Comparison of ENCODE assay signal across 3 cellular contexts in the genomic region with DNA sequence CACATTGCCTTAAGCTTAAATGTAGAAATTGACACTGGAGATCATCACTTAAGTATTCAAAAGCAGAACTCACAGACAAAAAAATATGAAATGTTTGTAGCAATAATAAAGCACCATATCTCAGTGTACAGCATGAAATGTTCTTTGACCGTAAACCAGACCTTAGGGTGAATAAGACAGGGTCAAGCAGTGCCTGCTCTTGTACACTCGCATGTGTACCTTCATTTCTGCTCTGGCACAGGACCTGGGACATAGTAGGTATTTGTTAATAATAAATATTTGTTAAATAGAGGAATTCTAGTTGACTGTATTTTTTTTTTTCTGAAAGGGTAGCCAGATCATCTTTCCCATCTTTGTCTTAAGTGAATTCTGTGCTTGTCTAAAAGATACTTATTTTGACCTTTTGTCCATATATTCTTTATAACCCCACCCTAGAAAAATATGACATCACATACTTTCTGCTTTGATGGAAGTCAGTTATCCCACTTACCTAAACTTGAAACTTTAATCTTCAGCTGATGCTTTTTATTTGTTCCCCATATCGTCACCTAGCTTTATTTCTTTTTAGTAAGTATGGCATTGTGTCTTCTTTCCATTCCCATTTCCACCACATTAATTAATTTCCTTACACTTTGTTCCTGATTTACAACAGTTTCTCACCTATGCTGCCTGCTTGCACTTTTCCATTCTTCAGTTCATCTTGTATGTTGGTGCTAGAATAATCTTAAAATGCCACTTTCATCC.
TF ChIP-seq lines count a peak whose summit lies in the region.

No MANE protein-coding gene starts in this region.

TF ChIP-seq in SK-N-SH, 30 proteins besides CTCF, POLR2A, EP300 and RAD21:
- no peak for TF ChIP-seq FOXJ3 (CRISPR knock-in tag; IDR thresholded peaks at IDR 0.05)
- no peak for TF ChIP-seq POLR2AphosphoS5 (IDR thresholded peaks at IDR 0.05; ENCODE audit: low read depth, low read length)
- TF ChIP-seq GATA2 (CRISPR knock-in tag; IDR thresholded peaks at IDR 0.05): 0 out of 2 replicates have a peak, but pooled peaks have one; percentile 26
- TF ChIP-seq ELF1 (IDR thresholded peaks at IDR 0.05): no peak
- no peak for TF ChIP-seq RXRA (IDR thresholded peaks at IDR 0.05; ENCODE audit: borderline replicate concordance, low read depth)
- TF ChIP-seq, protein P1, sequence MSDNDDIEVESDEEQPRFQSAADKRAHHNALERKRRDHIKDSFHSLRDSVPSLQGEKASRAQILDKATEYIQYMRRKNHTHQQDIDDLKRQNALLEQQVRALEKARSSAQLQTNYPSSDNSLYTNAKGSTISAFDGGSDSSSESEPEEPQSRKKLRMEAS (IDR thresholded peaks at IDR 0.05; ENCODE audit: low read depth): no peak
- TF ChIP-seq TAF1 (IDR thresholded peaks at IDR 0.05; ENCODE audit: borderline replicate concordance, low read depth, low read length): no peak
- TF ChIP-seq, protein P2, sequence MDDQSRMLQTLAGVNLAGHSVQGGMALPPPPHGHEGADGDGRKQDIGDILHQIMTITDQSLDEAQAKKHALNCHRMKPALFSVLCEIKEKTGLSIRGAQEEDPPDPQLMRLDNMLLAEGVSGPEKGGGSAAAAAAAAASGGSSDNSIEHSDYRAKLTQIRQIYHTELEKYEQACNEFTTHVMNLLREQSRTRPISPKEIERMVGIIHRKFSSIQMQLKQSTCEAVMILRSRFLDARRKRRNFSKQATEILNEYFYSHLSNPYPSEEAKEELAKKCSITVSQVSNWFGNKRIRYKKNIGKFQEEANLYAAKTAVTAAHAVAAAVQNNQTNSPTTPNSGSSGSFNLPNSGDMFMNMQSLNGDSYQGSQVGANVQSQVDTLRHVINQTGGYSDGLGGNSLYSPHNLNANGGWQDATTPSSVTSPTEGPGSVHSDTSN (IDR thresholded peaks at IDR 0.05): no peak
- TF ChIP-seq SMC3 (IDR thresholded peaks at IDR 0.05; ENCODE audit: low read depth, low read length): no peak
TF ChIP-seq in SK-N-SH: peak in this region for 1.

TF ChIP-seq in SK-N-SH treated with all-trans-retinoic acid at 6 μM for 48 hours, 23 proteins besides CTCF, POLR2A, EP300 and RAD21:
- no peak for TF ChIP-seq ZC3H10 (CRISPR knock-in tag; IDR thresholded peaks at IDR 0.05)
- TF ChIP-seq ZNF8 (CRISPR knock-in tag; IDR thresholded peaks at IDR 0.05): no peak
- no peak for TF ChIP-seq ARNTL (CRISPR knock-in tag; IDR thresholded peaks at IDR 0.05; ENCODE audit: borderline replicate concordance, low read depth)
- no peak for TF ChIP-seq OSR1 (CRISPR knock-in tag; IDR thresholded peaks at IDR 0.05)
- TF ChIP-seq TCF4 (CRISPR knock-in tag; IDR thresholded peaks at IDR 0.05; ENCODE audit: borderline replicate concordance): no peak
- TF ChIP-seq, protein P3, sequence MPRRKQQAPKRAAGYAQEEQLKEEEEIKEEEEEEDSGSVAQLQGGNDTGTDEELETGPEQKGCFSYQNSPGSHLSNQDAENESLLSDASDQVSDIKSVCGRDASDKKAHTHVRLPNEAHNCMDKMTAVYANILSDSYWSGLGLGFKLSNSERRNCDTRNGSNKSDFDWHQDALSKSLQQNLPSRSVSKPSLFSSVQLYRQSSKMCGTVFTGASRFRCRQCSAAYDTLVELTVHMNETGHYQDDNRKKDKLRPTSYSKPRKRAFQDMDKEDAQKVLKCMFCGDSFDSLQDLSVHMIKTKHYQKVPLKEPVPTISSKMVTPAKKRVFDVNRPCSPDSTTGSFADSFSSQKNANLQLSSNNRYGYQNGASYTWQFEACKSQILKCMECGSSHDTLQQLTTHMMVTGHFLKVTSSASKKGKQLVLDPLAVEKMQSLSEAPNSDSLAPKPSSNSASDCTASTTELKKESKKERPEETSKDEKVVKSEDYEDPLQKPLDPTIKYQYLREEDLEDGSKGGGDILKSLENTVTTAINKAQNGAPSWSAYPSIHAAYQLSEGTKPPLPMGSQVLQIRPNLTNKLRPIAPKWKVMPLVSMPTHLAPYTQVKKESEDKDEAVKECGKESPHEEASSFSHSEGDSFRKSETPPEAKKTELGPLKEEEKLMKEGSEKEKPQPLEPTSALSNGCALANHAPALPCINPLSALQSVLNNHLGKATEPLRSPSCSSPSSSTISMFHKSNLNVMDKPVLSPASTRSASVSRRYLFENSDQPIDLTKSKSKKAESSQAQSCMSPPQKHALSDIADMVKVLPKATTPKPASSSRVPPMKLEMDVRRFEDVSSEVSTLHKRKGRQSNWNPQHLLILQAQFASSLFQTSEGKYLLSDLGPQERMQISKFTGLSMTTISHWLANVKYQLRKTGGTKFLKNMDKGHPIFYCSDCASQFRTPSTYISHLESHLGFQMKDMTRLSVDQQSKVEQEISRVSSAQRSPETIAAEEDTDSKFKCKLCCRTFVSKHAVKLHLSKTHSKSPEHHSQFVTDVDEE (CRISPR knock-in tag; IDR thresholded peaks at IDR 0.05): no peak
- no peak for TF ChIP-seq ZNF70 (CRISPR knock-in tag; IDR thresholded peaks at IDR 0.05)
- TF ChIP-seq, protein P4, sequence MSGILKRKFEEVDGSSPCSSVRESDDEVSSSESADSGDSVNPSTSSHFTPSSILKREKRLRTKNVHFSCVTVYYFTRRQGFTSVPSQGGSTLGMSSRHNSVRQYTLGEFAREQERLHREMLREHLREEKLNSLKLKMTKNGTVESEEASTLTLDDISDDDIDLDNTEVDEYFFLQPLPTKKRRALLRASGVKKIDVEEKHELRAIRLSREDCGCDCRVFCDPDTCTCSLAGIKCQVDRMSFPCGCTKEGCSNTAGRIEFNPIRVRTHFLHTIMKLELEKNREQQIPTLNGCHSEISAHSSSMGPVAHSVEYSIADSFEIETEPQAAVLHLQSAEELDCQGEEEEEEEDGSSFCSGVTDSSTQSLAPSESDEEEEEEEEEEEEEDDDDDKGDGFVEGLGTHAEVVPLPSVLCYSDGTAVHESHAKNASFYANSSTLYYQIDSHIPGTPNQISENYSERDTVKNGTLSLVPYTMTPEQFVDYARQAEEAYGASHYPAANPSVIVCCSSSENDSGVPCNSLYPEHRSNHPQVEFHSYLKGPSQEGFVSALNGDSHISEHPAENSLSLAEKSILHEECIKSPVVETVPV (CRISPR knock-in tag; IDR thresholded peaks at IDR 0.05): no peak
- TF ChIP-seq, protein P5, sequence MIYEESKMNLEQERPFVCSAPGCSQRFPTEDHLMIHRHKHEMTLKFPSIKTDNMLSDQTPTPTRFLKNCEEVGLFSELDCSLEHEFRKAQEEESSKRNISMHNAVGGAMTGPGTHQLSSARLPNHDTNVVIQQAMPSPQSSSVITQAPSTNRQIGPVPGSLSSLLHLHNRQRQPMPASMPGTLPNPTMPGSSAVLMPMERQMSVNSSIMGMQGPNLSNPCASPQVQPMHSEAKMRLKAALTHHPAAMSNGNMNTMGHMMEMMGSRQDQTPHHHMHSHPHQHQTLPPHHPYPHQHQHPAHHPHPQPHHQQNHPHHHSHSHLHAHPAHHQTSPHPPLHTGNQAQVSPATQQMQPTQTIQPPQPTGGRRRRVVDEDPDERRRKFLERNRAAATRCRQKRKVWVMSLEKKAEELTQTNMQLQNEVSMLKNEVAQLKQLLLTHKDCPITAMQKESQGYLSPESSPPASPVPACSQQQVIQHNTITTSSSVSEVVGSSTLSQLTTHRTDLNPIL (CRISPR knock-in tag; IDR thresholded peaks at IDR 0.05; ENCODE audit: low read depth): no peak

TF ChIP-seq in IMR-90, 13 proteins besides CTCF, POLR2A, EP300 and RAD21:
- TF ChIP-seq NFE2L2 (IDR thresholded peaks at IDR 0.05; ENCODE audit: low read depth, low read length) (no peak), RFX5 (IDR thresholded peaks at IDR 0.05; ENCODE audit: low read depth, low read length) (no peak), CHD1 (IDR thresholded peaks at IDR 0.05; ENCODE audit: low read depth, low read length) (no peak), FOS (IDR thresholded peaks at IDR 0.05; ENCODE audit: low read depth, low read length) (no peak), SMC3 (IDR thresholded peaks at IDR 0.05; ENCODE audit: low read depth, low read length) (no peak), MAFK (IDR thresholded peaks at IDR 0.05; ENCODE audit: low read depth, low read length) (no peak), BHLHE40 (IDR thresholded peaks at IDR 0.05; ENCODE audit: low read depth, low read length) (no peak), MAZ (IDR thresholded peaks at IDR 0.05; ENCODE audit: borderline replicate concordance, low read depth, low read length) (no peak), MXI1 (IDR thresholded peaks at IDR 0.05; ENCODE audit: borderline replicate concordance, low read depth, low read length) (no peak), CEBPB (IDR thresholded peaks at IDR 0.05; ENCODE audit: low read depth, low read length) (no peak), RCOR1 (IDR thresholded peaks at IDR 0.05; ENCODE audit: insufficient replicate concordance, low read length) (no peak)
- TF ChIP-seq, protein P6, sequence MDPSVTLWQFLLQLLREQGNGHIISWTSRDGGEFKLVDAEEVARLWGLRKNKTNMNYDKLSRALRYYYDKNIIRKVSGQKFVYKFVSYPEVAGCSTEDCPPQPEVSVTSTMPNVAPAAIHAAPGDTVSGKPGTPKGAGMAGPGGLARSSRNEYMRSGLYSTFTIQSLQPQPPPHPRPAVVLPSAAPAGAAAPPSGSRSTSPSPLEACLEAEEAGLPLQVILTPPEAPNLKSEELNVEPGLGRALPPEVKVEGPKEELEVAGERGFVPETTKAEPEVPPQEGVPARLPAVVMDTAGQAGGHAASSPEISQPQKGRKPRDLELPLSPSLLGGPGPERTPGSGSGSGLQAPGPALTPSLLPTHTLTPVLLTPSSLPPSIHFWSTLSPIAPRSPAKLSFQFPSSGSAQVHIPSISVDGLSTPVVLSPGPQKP (IDR thresholded peaks at IDR 0.05; ENCODE audit: borderline replicate concordance, low read depth, low read length): no peak
- TF ChIP-seq, protein P7, sequence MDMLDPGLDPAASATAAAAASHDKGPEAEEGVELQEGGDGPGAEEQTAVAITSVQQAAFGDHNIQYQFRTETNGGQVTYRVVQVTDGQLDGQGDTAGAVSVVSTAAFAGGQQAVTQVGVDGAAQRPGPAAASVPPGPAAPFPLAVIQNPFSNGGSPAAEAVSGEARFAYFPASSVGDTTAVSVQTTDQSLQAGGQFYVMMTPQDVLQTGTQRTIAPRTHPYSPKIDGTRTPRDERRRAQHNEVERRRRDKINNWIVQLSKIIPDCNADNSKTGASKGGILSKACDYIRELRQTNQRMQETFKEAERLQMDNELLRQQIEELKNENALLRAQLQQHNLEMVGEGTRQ (IDR thresholded peaks at IDR 0.05; ENCODE audit: low read depth, low read length): no peak
